Comparison of ENCODE assay signal across 17 cellular contexts in genomic region chr17:49469831-49470568, GRCh38. TPM values are rescaled to one million over a fixed set of nuclear protein-coding genes. Genes with fewer than 3 reads are reported as not detected.
DNase-seq lines count a peak whose midpoint lies in the region; ATAC-seq and TF ChIP-seq lines count a peak whose summit lies in the region.
"Had no signal": no experiment of that assay in that cellular context is flagged by ENCODE, and none has a peak within 500 bp of the region (broad histone marks: within the 10 kb centered on the region; RNA-seq: fewer than 3 reads in every experiment).

No MANE protein-coding gene starts in this region.

- DNase-seq in fibroblast of lung (ENCODE audit: low read depth in 2 of 2) (peak in 1 of 2 donors; percentile 35), HEK293T (ENCODE audit: extremely low spot score) (no peak), HuH-7 (ENCODE audit: low spot score) (no peak)
- no peak for DNase-seq in stimulated activated CD4-positive, alpha-beta T cell treated with anti-CD3 and anti-CD28 coated beads, Interleukin-4, amount 100 ng/mL, for 1 hour
- DNase-seq: activated effector memory CD4-positive, alpha-beta T cell treated with Interleukin-2 at 50 U/mL for 16 hours; CD8-positive, alpha-beta T cell; dermis blood vessel endothelial cell; HCEC 1CT; hippocampal formation; NCI-H2171 treated with DMSO at 0.1 percent for 48 hours; occipital lobe; SHP77 had no signal

- no peak for ATAC-seq in HG02588 (IDR thresholded peaks at IDR 0.05; ENCODE audit: unreplicated experiment)
- ATAC-seq: CD8-positive, alpha-beta T cell had no signal

- 23 to 24% methylated on average over 47 to 50 of the region's 51 CpGs for WGBS in mesodermal cell (ENCODE audit: insufficient coverage in 2 of 2), 2 experiments

- H3K4me3 ChIP-seq in ACC112 (ENCODE audit: low read depth, low read length) (peak overlapping the region; percentile 37; the same call in 1 of the 2 replicates), HUES6 (ENCODE audit: low read depth, low read length) (peak overlapping the region; percentile 63), fibroblast of lung (replicated peaks in 1 of 4; ENCODE audit: control extremely low read depth in 1 of 4, insufficient read depth in 1 of 4, low read depth in 3 of 4, low read length in 4 of 4) (no peak overlapping the region), mesodermal cell (ENCODE audit: extremely low read depth, insufficient read depth, low read length, poor library complexity, severe bottlenecking) (peak overlapping the region; percentile 23)

- H3K27me3 ChIP-seq in ACC112 (ENCODE audit: insufficient read depth, low read length) = peaks cover 83% of the 10 kb centered on the region
- peaks cover 49% of the 10 kb centered on the region for H3K27me3 ChIP-seq in HUES6 (ENCODE audit: control insufficient read depth, insufficient read depth, low read length)
- H3K27me3 ChIP-seq in fibroblast of lung (ENCODE audit: control insufficient read depth, insufficient read depth, low read length) = peaks cover 30% of the 10 kb centered on the region

- POLR2A ChIA-PET in HEK293T (lab: Yijun Ruan, JAX) = no interaction called here

- no peaks in the 10 kb centered on the region for H4K20me1 ChIP-seq in fibroblast of lung (ENCODE audit: control insufficient read depth, extremely low read depth, insufficient read depth, low read length)

- H3K79me2 ChIP-seq in ACC112 (ENCODE audit: control insufficient read depth, insufficient read depth, low read length, unreplicated experiment) = no peaks in the 10 kb centered on the region
- no peaks in the 10 kb centered on the region for H3K79me2 ChIP-seq in fibroblast of lung (ENCODE audit: control insufficient read depth, insufficient read depth, low read length)

- H3K4me1 ChIP-seq in ACC112 (ENCODE audit: control insufficient read depth, insufficient read depth, low read length, unreplicated experiment) (peaks cover 3% of the 10 kb centered on the region), HUES6 (ENCODE audit: control insufficient read depth, insufficient read depth, low read length) (peaks cover 25% of the 10 kb centered on the region; the same call in 1 of the 2 replicates), fibroblast of lung (ENCODE audit: control insufficient read depth, extremely low read depth, insufficient read depth, low read length) (no peaks in the 10 kb centered on the region), mesodermal cell (ENCODE audit: control insufficient read depth, insufficient read depth, low read length, poor library complexity, severe bottlenecking) (peaks cover 12% of the 10 kb centered on the region)

- no peak overlapping the region for H3K9ac ChIP-seq in HUES6 (ENCODE audit: low read length)
- H3K9ac ChIP-seq in fibroblast of lung (ENCODE audit: insufficient read depth, low read length) = no peak overlapping the region

- CTCF ChIA-PET in HEK293T (lab: Yijun Ruan, JAX) = interaction anchor here (1.0 to 1.3 kb wide), 2 partner anchors 35 to 86 kb away, joined by 3 read pairs; no protein-coding TSS in a partner anchor

- H3K9me3 ChIP-seq in HUES6 (ENCODE audit: control insufficient read depth, insufficient read depth, low read depth, low read length) = no peaks in the 10 kb centered on the region; the same call in 1 of the 2 replicates
- no peaks in the 10 kb centered on the region for H3K9me3 ChIP-seq in fibroblast of lung (ENCODE audit: control insufficient read depth, insufficient read depth, low read depth, low read length)
- no peaks in the 10 kb centered on the region for H3K9me3 ChIP-seq in mesodermal cell (ENCODE audit: control insufficient read depth, low read length)
- H3K9me3 ChIP-seq: tibial nerve had no signal

- peak overlapping the region; percentile 5 for H3K4me2 ChIP-seq in fibroblast of lung (ENCODE audit: extremely low read depth, insufficient read depth, low read length)

- H3K36me3 ChIP-seq in ACC112 (ENCODE audit: insufficient read depth, low read length) (no peaks in the 10 kb centered on the region), HUES6 (ENCODE audit: control insufficient read depth, insufficient read depth, low read length) (no peaks in the 10 kb centered on the region), fibroblast of lung (ENCODE audit: control insufficient read depth, insufficient read depth, low read length) (no peaks in the 10 kb centered on the region), mesodermal cell (ENCODE audit: control insufficient read depth, insufficient read depth, low read length) (no peaks in the 10 kb centered on the region)
- H3K36me3 ChIP-seq: tibial nerve had no signal

- H3K27ac ChIP-seq in ACC112 (ENCODE audit: low read depth, low read length) (no peak overlapping the region), HUES6 (ENCODE audit: low read depth, low read length) (no peak overlapping the region), fibroblast of lung (ENCODE audit: insufficient read depth, low read length) (no peak overlapping the region), mesodermal cell (ENCODE audit: low read depth, low read length, severe bottlenecking) (no peak overlapping the region)

- no peak for TF ChIP-seq CTCF in fibroblast of lung (conservative IDR thresholded peaks at IDR 0.05 in 1 of 2, IDR thresholded peaks at IDR 0.05 in 1 of 2; ENCODE audit: low read depth in 1 of 2, low read length in 2 of 2)

- H2AFZ ChIP-seq in ACC112 (ENCODE audit: low read length, unreplicated experiment) (no peak overlapping the region), fibroblast of lung (ENCODE audit: low read length) (no peak overlapping the region)

TF ChIP-seq in HEK293T, 16 proteins besides CTCF, POLR2A, EP300 and RAD21:
- no peak for TF ChIP-seq LEF1 (IDR thresholded peaks at IDR 0.05; ENCODE audit: borderline replicate concordance)
- TF ChIP-seq L3MBTL2 (conservative IDR thresholded peaks at IDR 0.05) = no peak
- TF ChIP-seq SUZ12 (IDR thresholded peaks at IDR 0.05) = no peak
- TF ChIP-seq FOXM1 (IDR thresholded peaks at IDR 0.05; ENCODE audit: borderline replicate concordance) = no peak
- TF ChIP-seq ELF4 (IDR thresholded peaks at IDR 0.05) = no peak
- TF ChIP-seq SP1 (IDR thresholded peaks at IDR 0.05) = no peak
- TF ChIP-seq HDGF (IDR thresholded peaks at IDR 0.05; ENCODE audit: borderline replicate concordance) = no peak

RNA-seq across cellular contexts. Expression of gene NGFR, which starts 25.1 kb away (rescaled TPM):
- under 0.01 and 0.17 TPM in 2 replicates for total RNA-seq in fibroblast of lung
- 0.05 and 0.14 TPM in 2 replicates for polyA plus RNA-seq in fibroblast of lung
- polyA plus RNA-seq in fibroblast of lung (2012) = 0.03 and 0.06 TPM in 2 replicates
- polyA minus RNA-seq in fibroblast of lung (ENCODE audit: low replicate concordance) = not detected in 2 replicates
- 36.0 TPM for polyA plus RNA-seq in mesodermal cell (2013, experiment 1 of 2)
- 31.0 TPM for polyA plus RNA-seq in mesodermal cell (2013, experiment 2 of 2)
- total RNA-seq: dermis blood vessel endothelial cell had no signal

RNA-seq across cellular contexts. Expression of gene PHB1, which starts 55.3 kb away (rescaled TPM):
- 99.4 and 99.6 TPM in 2 replicates for total RNA-seq in fibroblast of lung
- polyA plus RNA-seq in fibroblast of lung = 163 and 257 TPM in 2 replicates
- polyA plus RNA-seq in fibroblast of lung (2012) = 209 and 306 TPM in 2 replicates
- 273 and 401 TPM in 2 replicates for polyA minus RNA-seq in fibroblast of lung (ENCODE audit: low replicate concordance)
- 128 TPM for polyA plus RNA-seq in mesodermal cell (2013, experiment 1 of 2)
- 116 TPM for polyA plus RNA-seq in mesodermal cell (2013, experiment 2 of 2)

Comparison
In these comparisons a context has a peak if more than half of its experiments do, and no peak if none do; other contexts are left out.
1. H3K4me3 ChIP-seq: peak in ACC112 (single experiment), HUES6 (single experiment) and mesodermal cell (single experiment); none in fibroblast of lung (0 of 4).